8 cellular contexts compared by ENCODE assay signal in genomic region chr6:13303668-13304017, GRCh38. TPM values are rescaled to one million over a fixed set of nuclear protein-coding genes. Genes with fewer than 3 reads are reported as not detected.
A peak's percentile ranks its signal among the peaks of the same experiment; 100 is the strongest.
DNase-seq lines count a peak whose midpoint lies in the region; ATAC-seq and TF ChIP-seq lines count a peak whose summit lies in the region.

No MANE protein-coding gene starts in this region.

- H3K36me3 ChIP-seq in hepatocyte (replicated peaks; ENCODE audit: insufficient read depth, low read depth), result no peaks in the 10 kb centered on the region

- H3K27ac ChIP-seq in hepatocyte, result peak overlapping the region; percentile 74

- no peaks in the 10 kb centered on the region for H4K20me1 ChIP-seq in hepatocyte (ENCODE audit: insufficient read depth, poor library complexity, severe bottlenecking)

- peak overlapping the region; percentile 87 for H3K27ac Mint-ChIP-seq in activated T-helper 1 cell treated with anti-CD3 and anti-CD28 coated beads, Interleukin-12 subunit alpha, Interleukin-12 subunit beta, Interleukin-2, Interleukin-4 antibody, amounts not matched to agents 30 ng/mL and 10 ng/mL and 1 ng/mL, durations not matched to agents 14 hours and 24 hours and 36 hours

- no peak for TF ChIP-seq CTCF in hepatocyte (IDR thresholded peaks at IDR 0.05; ENCODE audit: poor library complexity)

- H3K36me3 Mint-ChIP-seq in activated T-helper 1 cell treated with anti-CD3 and anti-CD28 coated beads, Interleukin-12 subunit alpha, Interleukin-12 subunit beta, Interleukin-2, Interleukin-4 antibody, amounts not matched to agents 30 ng/mL and 10 ng/mL and 1 ng/mL, durations not matched to agents 14 hours and 24 hours and 36 hours (ENCODE audit: low read depth), result peaks cover 47% of the 10 kb centered on the region

- no peaks in the 10 kb centered on the region for H3K9me3 ChIP-seq in hepatocyte (ENCODE audit: low read depth)

- 73% methylated on average over 7 of the region's 7 CpGs for WGBS in hepatocyte (ENCODE audit: low lambda C conversion rate, missing lambda C conversion rate)

- H3K4me1 ChIP-seq in hepatocyte (ENCODE audit: insufficient read depth), result no peaks in the 10 kb centered on the region

- no peak overlapping the region for H2AFZ ChIP-seq in hepatocyte

- H3K79me2 ChIP-seq in hepatocyte, result no peaks in the 10 kb centered on the region

- peak; percentile 52 for ATAC-seq in GM19372 (IDR thresholded peaks at IDR 0.05; ENCODE audit: low read depth, unreplicated experiment)
- peak; percentile 53 for ATAC-seq in HG03442 (IDR thresholded peaks at IDR 0.05; ENCODE audit: unreplicated experiment)

- no peaks in the 10 kb centered on the region for H3K9me3 Mint-ChIP-seq in activated T-helper 1 cell treated with anti-CD3 and anti-CD28 coated beads, Interleukin-12 subunit alpha, Interleukin-12 subunit beta, Interleukin-2, Interleukin-4 antibody, amounts not matched to agents 30 ng/mL and 10 ng/mL and 1 ng/mL, durations not matched to agents 14 hours and 24 hours and 36 hours

- H3K4me2 ChIP-seq in hepatocyte, result peak overlapping the region; percentile 11

- no peaks in the 10 kb centered on the region for H3K27me3 ChIP-seq in hepatocyte

- no peaks in the 10 kb centered on the region for H3K27me3 Mint-ChIP-seq in activated T-helper 1 cell treated with anti-CD3 and anti-CD28 coated beads, Interleukin-12 subunit alpha, Interleukin-12 subunit beta, Interleukin-2, Interleukin-4 antibody, amounts not matched to agents 30 ng/mL and 10 ng/mL and 1 ng/mL, durations not matched to agents 14 hours and 24 hours and 36 hours (ENCODE audit: insufficient read depth)

- no peak overlapping the region for H3K4me3 ChIP-seq in hepatocyte

- peaks cover 43% of the 10 kb centered on the region for H3K4me1 Mint-ChIP-seq in activated T-helper 1 cell treated with anti-CD3 and anti-CD28 coated beads, Interleukin-12 subunit alpha, Interleukin-12 subunit beta, Interleukin-2, Interleukin-4 antibody, amounts not matched to agents 30 ng/mL and 10 ng/mL and 1 ng/mL, durations not matched to agents 14 hours and 24 hours and 36 hours (ENCODE audit: low read depth)

- no peaks in the 10 kb centered on the region for H3K9me2 ChIP-seq in hepatocyte (replicated peaks; ENCODE audit: insufficient read depth)

- peak overlapping the region; percentile 47 for H3K4me3 Mint-ChIP-seq in activated T-helper 1 cell treated with anti-CD3 and anti-CD28 coated beads, Interleukin-12 subunit alpha, Interleukin-12 subunit beta, Interleukin-2, Interleukin-4 antibody, amounts not matched to agents 30 ng/mL and 10 ng/mL and 1 ng/mL, durations not matched to agents 14 hours and 24 hours and 36 hours

- intact Hi-C loops in activated T-helper 1 cell treated with anti-CD3 and anti-CD28 coated beads, Interleukin-12 subunit alpha, Interleukin-12 subunit beta, Interleukin-2, Interleukin-4 antibody, amounts not matched to agents 30 ng/mL and 10 ng/mL and 1 ng/mL, durations not matched to agents 14 hours and 24 hours and 36 hours (cut with micrococcal nuclease), result loop anchor here (1.0 to 2.0 kb wide), 4 partner anchors 25 to 1765 kb away; partner anchors contain the start of gene TBC1D7

- DNase-seq in COLO829 (ENCODE audit: low spot score) (peak; percentile 88), hepatocyte (ENCODE audit: low spot score) (peak; percentile 50), AG08395 (ENCODE audit: low spot score) (no peak), iPS-NIHi11 (ENCODE audit: low spot score) (no peak)
- no peak for DNase-seq in activated T-helper 1 cell treated with anti-CD3 and anti-CD28 coated beads, Interleukin-12 subunit alpha, Interleukin-12 subunit beta, Interleukin-2, Interleukin-4 antibody, amounts not matched to agents 30 ng/mL and 10 ng/mL and 1 ng/mL, durations not matched to agents 14 hours and 24 hours and 36 hours (ENCODE audit: low spot score)
- DNase-seq in stimulated activated CD4-positive, alpha-beta T cell treated with anti-CD3 and anti-CD28 coated beads, Interleukin-4, amount 100 ng/mL, for 48 hours (ENCODE audit: low read depth in 2 of 2), result peak; percentile 9 to 15

RNA-seq across cellular contexts. Expression of gene TBC1D7, which starts 24.7 kb away (rescaled TPM):
- total RNA-seq in activated T-helper 1 cell treated with anti-CD3 and anti-CD28 coated beads, Interleukin-12 subunit alpha, Interleukin-12 subunit beta, Interleukin-2, Interleukin-4 antibody, amounts not matched to agents 30 ng/mL and 10 ng/mL and 1 ng/mL, durations not matched to agents 14 hours and 24 hours and 36 hours, result 27.3 and 28.2 TPM in 2 replicates
- 15.5 and 27.8 TPM in 2 replicates for total RNA-seq in hepatocyte
- polyA plus RNA-seq in hepatocyte, result 28.3 and 32.4 TPM in 2 replicates

Comparison
In these comparisons a context has a peak if more than half of its experiments do, and no peak if none do; other contexts are left out.
1. DNase-seq: peak in COLO829 (single experiment), hepatocyte (single experiment) and stimulated activated CD4-positive, alpha-beta T cell treated with anti-CD3 and anti-CD28 coated beads, Interleukin-4, amount 100 ng/mL, for 48 hours (2 of 2); none in activated T-helper 1 cell treated with anti-CD3 and anti-CD28 coated beads, Interleukin-12 subunit alpha, Interleukin-12 subunit beta, Interleukin-2, Interleukin-4 antibody, amounts not matched to agents 30 ng/mL and 10 ng/mL and 1 ng/mL, durations not matched to agents 14 hours and 24 hours and 36 hours (single experiment), AG08395 (single experiment) and iPS-NIHi11 (single experiment).